8 cellular contexts compared by ENCODE assay signal in the genomic region with DNA sequence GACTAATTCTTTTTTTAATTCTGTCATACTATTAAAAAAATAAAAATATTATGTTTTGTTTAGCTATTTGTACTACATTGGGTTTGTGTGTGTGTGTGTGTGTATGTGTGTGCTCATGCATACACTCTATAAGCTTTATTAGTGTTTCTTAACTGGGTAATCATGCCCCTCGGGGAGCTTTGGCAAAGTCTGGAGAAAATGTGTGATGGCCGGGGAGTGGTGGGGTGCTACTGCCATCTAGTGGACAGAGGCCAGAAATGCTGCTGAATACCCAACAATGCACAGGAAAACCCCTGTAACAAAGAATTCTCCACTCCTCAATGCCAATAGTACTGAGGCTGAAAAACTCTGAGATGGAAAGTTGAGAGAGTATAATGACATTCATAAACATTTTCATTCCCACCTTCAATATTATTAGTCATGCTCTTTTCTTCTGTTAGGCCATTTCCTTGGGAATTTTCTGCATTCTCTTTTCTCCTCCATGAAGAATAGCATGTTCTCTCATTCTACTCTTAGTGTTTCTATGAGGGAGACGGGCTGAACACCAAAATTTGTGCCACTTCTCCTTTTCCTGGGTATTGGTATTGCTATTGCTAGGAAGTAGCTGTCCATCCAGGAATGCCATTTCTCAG.
DNase-seq lines count a peak whose midpoint lies in the region; ATAC-seq, FAIRE-seq and TF ChIP-seq lines count a peak whose summit lies in the region.

No MANE protein-coding gene starts in this region.

- no peaks in the 10 kb centered on the region for H3K36me3 Mint-ChIP-seq in central memory CD8-positive, alpha-beta T cell (ENCODE audit: insufficient read depth)

- no peaks in the 10 kb centered on the region for H3K9me3 ChIP-seq in A549

- TF ChIP-seq POLR2A in A549 (IDR thresholded peaks at IDR 0.05; ENCODE audit: low read length): no peak

- intact Hi-C loops in left colon (cut with DNase I, micrococcal nuclease): loop anchor here in 1 of 2 donors (5.0 kb wide), 1 partner anchor 207 kb away; no protein-coding TSS in a partner anchor

- FAIRE-seq in A549 (lab: Jason Lieb, UNC): peak; percentile 36

- peak overlapping the region; percentile 45 for H3K4me2 ChIP-seq in A549

- H3K9me3 Mint-ChIP-seq in central memory CD8-positive, alpha-beta T cell: no peaks in the 10 kb centered on the region

- peak; percentile 74 for TF ChIP-seq CTCF in A549 (IDR thresholded peaks at IDR 0.05)

- 24% methylated on average over 3 of the region's 3 CpGs for WGBS in A549 (ENCODE audit: missing lambda C conversion rate)

- peak; percentile 26 to 37 for DNase-seq in A549 (ENCODE audit: low read depth in 1 of 2, low spot score in 1 of 2)
- peak; percentile 39 for DNase-seq in NCI-H2171 (lab: John Stamatoyannopoulos, UW)
- peak; percentile 33 for DNase-seq in activated CD4-positive, CD25-positive, alpha-beta regulatory T cell treated with anti-CD3 and anti-CD28 coated beads, Interleukin-2, amount 50 U/mL, for 16 hours (ENCODE audit: low read depth, low spot score)
- DNase-seq in central memory CD8-positive, alpha-beta T cell (ENCODE audit: low spot score in 2 of 2): peak; percentile 43 to 47
- DNase-seq in left colon: peak; percentile 32 to 41
- DNase-seq in stimulated activated CD4-positive, alpha-beta T cell treated with anti-CD3 and anti-CD28 coated beads, Interleukin-4, amount 100 ng/mL, for 1 hour: peak; percentile 59

- CTCF ChIA-PET in A549 (lab: Yijun Ruan, JAX): interaction anchor here (0.6 to 5.6 kb wide), 41 partner anchors 9 to 1200 kb away, joined by 3 to 101 read pairs (median 5); partner anchors contain the start of gene DZIP1

- H3K27me3 Mint-ChIP-seq in central memory CD8-positive, alpha-beta T cell: peaks cover 33% of the 10 kb centered on the region

- no peaks in the 10 kb centered on the region for H3K4me1 Mint-ChIP-seq in central memory CD8-positive, alpha-beta T cell

- H3K27ac Mint-ChIP-seq in central memory CD8-positive, alpha-beta T cell (ENCODE audit: low read depth): no peak overlapping the region

- no peak overlapping the region for H3K27ac ChIP-seq in A549

- no peak for TF ChIP-seq EP300 in A549 (IDR thresholded peaks at IDR 0.05)

- POLR2A ChIA-PET in A549 (lab: Yijun Ruan, JAX): interaction anchor here (0.5 to 0.6 kb wide), 2 partner anchors 195 to 609 kb away, joined by 3 to 4 read pairs; no protein-coding TSS in a partner anchor

- peak; percentile 68 to 82; a peak in 4 of 6 replicates for ATAC-seq in A549
- ATAC-seq in GM18498 (IDR thresholded peaks at IDR 0.05; ENCODE audit: unreplicated experiment): peak; percentile 89
- ATAC-seq in HG02973 (IDR thresholded peaks at IDR 0.05; ENCODE audit: unreplicated experiment): peak; percentile 88
- peak; percentile 60 for ATAC-seq in central memory CD8-positive, alpha-beta T cell (replicated peaks; ENCODE audit: extremely low read depth, poor library complexity, severe bottlenecking)
- ATAC-seq in left colon: peak; percentile 82

- TF ChIP-seq RAD21 in A549 (conservative IDR thresholded peaks at IDR 0.05 in 1 of 2, IDR thresholded peaks at IDR 0.05 in 1 of 2): peak; percentile 84 to 92

- peaks cover 14% of the 10 kb centered on the region for H3K4me1 ChIP-seq in A549

- no peak overlapping the region for H3K4me3 ChIP-seq in A549

- H3K4me3 Mint-ChIP-seq in central memory CD8-positive, alpha-beta T cell: no peak overlapping the region

TF ChIP-seq in A549, 52 proteins besides CTCF, POLR2A, EP300 and RAD21:
- TF ChIP-seq NR3C1 (IDR thresholded peaks at IDR 0.05): no peak
- peak; percentile 74 for TF ChIP-seq SMC3 (IDR thresholded peaks at IDR 0.05)
